1 cellular context compared by ENCODE assay signal in genomic region chr19:18233224-18233825, GRCh38.
TF ChIP-seq lines count a peak whose summit lies in the region.

No MANE protein-coding gene starts in this region.

TF ChIP-seq in K562, 482 proteins besides CTCF, POLR2A, EP300 and RAD21 (continues in another document):
- no peak for TF ChIP-seq RERE (CRISPR knock-in tag; IDR thresholded peaks at IDR 0.05; ENCODE audit: borderline replicate concordance)
- no peak for TF ChIP-seq TEAD4 (IDR thresholded peaks at IDR 0.05; ENCODE audit: low read length)
- 0 out of 2 replicates have a peak, but pooled peaks have one; percentile 20 for TF ChIP-seq TEAD4 (CRISPR knock-in tag; IDR thresholded peaks at IDR 0.05; ENCODE audit: borderline replicate concordance)
- peak; percentile 66; the same call in 1 of the 2 replicates for TF ChIP-seq ZNF431 (CRISPR knock-in tag; IDR thresholded peaks at IDR 0.05)
- TF ChIP-seq, protein P1, sequence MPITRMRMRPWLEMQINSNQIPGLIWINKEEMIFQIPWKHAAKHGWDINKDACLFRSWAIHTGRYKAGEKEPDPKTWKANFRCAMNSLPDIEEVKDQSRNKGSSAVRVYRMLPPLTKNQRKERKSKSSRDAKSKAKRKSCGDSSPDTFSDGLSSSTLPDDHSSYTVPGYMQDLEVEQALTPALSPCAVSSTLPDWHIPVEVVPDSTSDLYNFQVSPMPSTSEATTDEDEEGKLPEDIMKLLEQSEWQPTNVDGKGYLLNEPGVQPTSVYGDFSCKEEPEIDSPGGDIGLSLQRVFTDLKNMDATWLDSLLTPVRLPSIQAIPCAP (CRISPR knock-in tag; IDR thresholded peaks at IDR 0.05; ENCODE audit: borderline replicate concordance) = peak; percentile 35; the same call in 1 of the 2 replicates
- TF ChIP-seq, protein P2, sequence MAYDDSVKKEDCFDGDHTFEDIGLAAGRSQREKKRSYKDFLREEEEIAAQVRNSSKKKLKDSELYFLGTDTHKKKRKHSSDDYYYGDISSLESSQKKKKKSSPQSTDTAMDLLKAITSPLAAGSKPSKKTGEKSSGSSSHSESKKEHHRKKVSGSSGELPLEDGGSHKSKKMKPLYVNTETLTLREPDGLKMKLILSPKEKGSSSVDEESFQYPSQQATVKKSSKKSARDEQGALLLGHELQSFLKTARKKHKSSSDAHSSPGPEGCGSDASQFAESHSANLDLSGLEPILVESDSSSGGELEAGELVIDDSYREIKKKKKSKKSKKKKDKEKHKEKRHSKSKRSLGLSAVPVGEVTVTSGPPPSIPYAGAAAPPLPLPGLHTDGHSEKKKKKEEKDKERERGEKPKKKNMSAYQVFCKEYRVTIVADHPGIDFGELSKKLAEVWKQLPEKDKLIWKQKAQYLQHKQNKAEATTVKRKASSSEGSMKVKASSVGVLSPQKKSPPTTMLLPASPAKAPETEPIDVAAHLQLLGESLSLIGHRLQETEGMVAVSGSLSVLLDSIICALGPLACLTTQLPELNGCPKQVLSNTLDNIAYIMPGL (CRISPR knock-in tag; IDR thresholded peaks at IDR 0.05) = peak; percentile 72; the same call in 1 of the 2 replicates
- no peak for TF ChIP-seq KDM5B (IDR thresholded peaks at IDR 0.05; ENCODE audit: insufficient replicate concordance, low read depth, low read length)
- no peak for TF ChIP-seq THRA (IDR thresholded peaks at IDR 0.05)
- no peak for TF ChIP-seq L3MBTL2 (IDR thresholded peaks at IDR 0.05)
- TF ChIP-seq ZFP36 (IDR thresholded peaks at IDR 0.05; ENCODE audit: low read depth, low read length, partially characterized antibody) = no peak
- no peak for TF ChIP-seq XRCC3 (IDR thresholded peaks at IDR 0.05)
- TF ChIP-seq, protein P3, sequence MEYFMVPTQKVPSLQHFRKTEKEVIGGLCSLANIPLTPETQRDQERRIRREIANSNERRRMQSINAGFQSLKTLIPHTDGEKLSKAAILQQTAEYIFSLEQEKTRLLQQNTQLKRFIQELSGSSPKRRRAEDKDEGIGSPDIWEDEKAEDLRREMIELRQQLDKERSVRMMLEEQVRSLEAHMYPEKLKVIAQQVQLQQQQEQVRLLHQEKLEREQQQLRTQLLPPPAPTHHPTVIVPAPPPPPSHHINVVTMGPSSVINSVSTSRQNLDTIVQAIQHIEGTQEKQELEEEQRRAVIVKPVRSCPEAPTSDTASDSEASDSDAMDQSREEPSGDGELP (CRISPR knock-in tag; IDR thresholded peaks at IDR 0.05; ENCODE audit: borderline replicate concordance) = peak; percentile 91
- TF ChIP-seq, protein P4, sequence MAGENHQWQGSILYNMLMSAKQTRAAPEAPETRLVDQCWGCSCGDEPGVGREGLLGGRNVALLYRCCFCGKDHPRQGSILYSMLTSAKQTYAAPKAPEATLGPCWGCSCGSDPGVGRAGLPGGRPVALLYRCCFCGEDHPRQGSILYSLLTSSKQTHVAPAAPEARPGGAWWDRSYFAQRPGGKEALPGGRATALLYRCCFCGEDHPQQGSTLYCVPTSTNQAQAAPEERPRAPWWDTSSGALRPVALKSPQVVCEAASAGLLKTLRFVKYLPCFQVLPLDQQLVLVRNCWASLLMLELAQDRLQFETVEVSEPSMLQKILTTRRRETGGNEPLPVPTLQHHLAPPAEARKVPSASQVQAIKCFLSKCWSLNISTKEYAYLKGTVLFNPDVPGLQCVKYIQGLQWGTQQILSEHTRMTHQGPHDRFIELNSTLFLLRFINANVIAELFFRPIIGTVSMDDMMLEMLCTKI (IDR thresholded peaks at IDR 0.05; ENCODE audit: partially characterized antibody) = no peak
- TF ChIP-seq CBX1 (IDR thresholded peaks at IDR 0.05; ENCODE audit: low read depth) = no peak
- no peak for TF ChIP-seq PHF8 (IDR thresholded peaks at IDR 0.05; ENCODE audit: borderline replicate concordance, low read length)
- TF ChIP-seq SRSF1 (IDR thresholded peaks at IDR 0.05; ENCODE audit: low read depth, low read length) = no peak
- TF ChIP-seq NCOA2 (IDR thresholded peaks at IDR 0.05; ENCODE audit: partially characterized antibody in 2 of 2) = no peak
- TF ChIP-seq HDAC2 (IDR thresholded peaks at IDR 0.05) = peak; percentile 96
- TF ChIP-seq, protein P5, sequence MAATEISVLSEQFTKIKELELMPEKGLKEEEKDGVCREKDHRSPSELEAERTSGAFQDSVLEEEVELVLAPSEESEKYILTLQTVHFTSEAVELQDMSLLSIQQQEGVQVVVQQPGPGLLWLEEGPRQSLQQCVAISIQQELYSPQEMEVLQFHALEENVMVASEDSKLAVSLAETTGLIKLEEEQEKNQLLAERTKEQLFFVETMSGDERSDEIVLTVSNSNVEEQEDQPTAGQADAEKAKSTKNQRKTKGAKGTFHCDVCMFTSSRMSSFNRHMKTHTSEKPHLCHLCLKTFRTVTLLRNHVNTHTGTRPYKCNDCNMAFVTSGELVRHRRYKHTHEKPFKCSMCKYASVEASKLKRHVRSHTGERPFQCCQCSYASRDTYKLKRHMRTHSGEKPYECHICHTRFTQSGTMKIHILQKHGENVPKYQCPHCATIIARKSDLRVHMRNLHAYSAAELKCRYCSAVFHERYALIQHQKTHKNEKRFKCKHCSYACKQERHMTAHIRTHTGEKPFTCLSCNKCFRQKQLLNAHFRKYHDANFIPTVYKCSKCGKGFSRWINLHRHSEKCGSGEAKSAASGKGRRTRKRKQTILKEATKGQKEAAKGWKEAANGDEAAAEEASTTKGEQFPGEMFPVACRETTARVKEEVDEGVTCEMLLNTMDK (IDR thresholded peaks at IDR 0.05; ENCODE audit: borderline replicate concordance, insufficient read depth, low read depth, low read length, poor library complexity, severe bottlenecking) = no peak
- no peak for TF ChIP-seq KAT2B (IDR thresholded peaks at IDR 0.05; ENCODE audit: low read depth, low read length)
- peak; percentile 73 to 84; a peak in 2 of 4 replicates for TF ChIP-seq ZNF639 (CRISPR knock-in tag; conservative IDR thresholded peaks at IDR 0.05 in 1 of 2, IDR thresholded peaks at IDR 0.05 in 1 of 2)
- no peak for TF ChIP-seq NEUROD1 (IDR thresholded peaks at IDR 0.05; ENCODE audit: borderline replicate concordance, low read depth, low read length, partially characterized antibody)
- peak; percentile 78; the same call in 1 of the 2 replicates for TF ChIP-seq ZNF589 (CRISPR knock-in tag; IDR thresholded peaks at IDR 0.05; ENCODE audit: low read depth)
- TF ChIP-seq TCF7L2 (IDR thresholded peaks at IDR 0.05; ENCODE audit: low read depth, low read length) = no peak
- peak; percentile 100 for TF ChIP-seq EHMT2 (IDR thresholded peaks at IDR 0.05)
- TF ChIP-seq TSHZ1 (CRISPR knock-in tag; IDR thresholded peaks at IDR 0.05) = no peak
- no peak for TF ChIP-seq SP2 (IDR thresholded peaks at IDR 0.05; ENCODE audit: extremely low read depth, low read depth, low read length, poor library complexity, severe bottlenecking)
- peak; percentile 55; the same call in 1 of the 2 replicates for TF ChIP-seq BACH1 (tag; IDR thresholded peaks at IDR 0.05)
- TF ChIP-seq KDM4B (IDR thresholded peaks at IDR 0.05; ENCODE audit: borderline replicate concordance in 2 of 2, low read depth in 1 of 2) = 0 out of 4 replicates have a peak, but pooled peaks of 1 of the 2 experiments have one; percentile 62
- no peak for TF ChIP-seq JUN (IDR thresholded peaks at IDR 0.05; ENCODE audit: borderline replicate concordance, low read depth, low read length)
- TF ChIP-seq JUN (CRISPR knock-in tag; IDR thresholded peaks at IDR 0.05; ENCODE audit: borderline replicate concordance) = 0 out of 2 replicates have a peak, but pooled peaks have one; percentile 48
- TF ChIP-seq HNRNPLL (IDR thresholded peaks at IDR 0.05; ENCODE audit: low read depth, low read length, poor library complexity, severe bottlenecking) = no peak
- TF ChIP-seq ZNF263 (CRISPR knock-in tag; IDR thresholded peaks at IDR 0.05; ENCODE audit: borderline replicate concordance) = peak; percentile 70; the same call in 1 of the 2 replicates
- no peak for TF ChIP-seq E2F4 (CRISPR knock-in tag; IDR thresholded peaks at IDR 0.05; ENCODE audit: low read depth)
